In the genomic region with DNA sequence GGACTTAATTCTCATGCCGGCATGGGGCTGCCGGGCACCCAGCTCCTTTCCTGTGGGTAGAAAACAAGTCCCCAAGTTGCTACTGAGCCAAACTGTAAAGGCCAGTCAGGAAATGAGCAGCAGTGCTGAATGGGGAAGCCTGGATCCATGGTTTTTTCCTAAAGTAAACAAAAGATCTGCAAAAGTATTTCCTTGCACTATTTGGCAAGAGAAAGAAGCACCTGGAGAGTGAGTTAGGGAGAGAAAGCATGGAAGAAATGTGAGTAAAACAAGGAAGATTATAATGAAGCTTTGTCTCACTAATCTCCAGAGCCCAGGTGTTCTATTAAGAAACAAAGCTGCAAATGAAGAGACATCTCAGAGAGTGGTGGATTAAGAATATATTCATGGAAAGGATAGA, we compare ENCODE assay signal across 18 cellular contexts.
A peak's percentile ranks its signal among the peaks of the same experiment; 100 is the strongest.
DNase-seq lines count a peak whose midpoint lies in the region; ATAC-seq, FAIRE-seq and TF ChIP-seq lines count a peak whose summit lies in the region.
"Had no signal": no experiment of that assay in that cellular context is flagged by ENCODE, and none has a peak within 500 bp of the region (broad histone marks: within the 10 kb centered on the region; RNA-seq: fewer than 3 reads in every experiment).

No MANE protein-coding gene starts in this region.

- WGBS in testis, 2 donors, result 42 to 47% methylated on average over 2 of the region's 2 CpGs
- WGBS in psoas muscle, 3 donors, result 14 to 26% (median 19%) methylated on average over 2 of the region's 2 CpGs

- no peak for TF ChIP-seq POLR2A in testis (IDR thresholded peaks at IDR 0.05)

- DNase-seq in NCI-H82 treated with DMSO at 0.1 percent for 48 hours (lab: John Stamatoyannopoulos, UW; ENCODE audit: unreplicated experiment) (peak; percentile 56), inferior parietal cortex (ENCODE audit: extremely low spot score) (peak; percentile 23), NCI-H1092 treated with DMSO at 0.1 percent for 48 hours (lab: John Stamatoyannopoulos, UW) (no peak), testis (no peak), psoas muscle (no peak), frontal cortex (ENCODE audit: low spot score in 2 of 2) (no peak)
- DNase-seq: activated CD8-positive, alpha-beta memory T cell treated with anti-CD3 and anti-CD28 coated beads for 24 hours; foreskin melanocyte; mammary epithelial cell; NCI-H1417 treated with DMSO at 0.1 percent for 48 hours; Right ventricle myocardium superior; stimulated activated naive CD8-positive, alpha-beta T cell treated with anti-CD3 and anti-CD28 coated beads, Interleukin-15, Interleukin-2, amounts not matched to agents 100 U/mL and 50 U/mL, for 24 hours; T-helper 1 cell; upper lobe of right lung had no signal

- no peak overlapping the region for H3K4me3 ChIP-seq in testis
- no peak overlapping the region for H3K4me3 ChIP-seq in psoas muscle
- H3K4me3 ChIP-seq: A549; BLaER1 treated with 17β-estradiol and CSF1 and Interleukin-3, amounts not matched to agents 10 nM and 100 nM; upper lobe of right lung had no signal

- no peaks in the 10 kb centered on the region for H3K27me3 ChIP-seq in testis
- H3K27me3 ChIP-seq in psoas muscle (ENCODE audit: insufficient read depth in 3 of 3, low read length in 2 of 3), result no peaks in the 10 kb centered on the region
- H3K27me3 ChIP-seq: BLaER1 treated with 17β-estradiol and CSF1 and Interleukin-3, amounts not matched to agents 10 nM and 100 nM; upper lobe of right lung had no signal

- intact Hi-C loops in testis (cut with DNase I; ENCODE audit: low total_unique reads), result no loop called here
- intact Hi-C loops in psoas muscle (cut with DNase I), result no loop called here

- H3K27ac ChIP-seq in C4-2B, result peak overlapping the region; percentile 68; the same call in 1 of the 2 replicates
- H3K27ac ChIP-seq in cingulate gyrus (ENCODE audit: low read depth, low read length), result peak overlapping the region; percentile 19
- no peak overlapping the region for H3K27ac ChIP-seq in testis
- no peak overlapping the region for H3K27ac ChIP-seq in psoas muscle
- H3K27ac ChIP-seq: A549; BLaER1 treated with 17β-estradiol and CSF1 and Interleukin-3, amounts not matched to agents 10 nM and 100 nM; upper lobe of right lung had no signal

- H3K36me3 ChIP-seq in testis (ENCODE audit: low read depth, missing control alignments), result no peaks in the 10 kb centered on the region
- no peaks in the 10 kb centered on the region for H3K36me3 ChIP-seq in psoas muscle (ENCODE audit: insufficient read depth in 1 of 2, low read depth in 1 of 2)
- H3K36me3 ChIP-seq: upper lobe of right lung had no signal

- no peak for ATAC-seq in psoas muscle
- ATAC-seq: A549; stimulated activated naive CD8-positive, alpha-beta T cell treated with anti-CD3 and anti-CD28 coated beads, Interleukin-15, Interleukin-2, amounts not matched to agents 100 U/mL and 50 U/mL, for 24 hours had no signal

- H3K9me3 ChIP-seq in testis (no peaks in the 10 kb centered on the region), psoas muscle (peaks cover 3% of the 10 kb centered on the region)

- no peak for FAIRE-seq in frontal cortex (lab: Jason Lieb, UNC)
- FAIRE-seq: A549 had no signal

- TF ChIP-seq CTCF in C4-2B (conservative IDR thresholded peaks at IDR 0.05) (no peak), testis (IDR thresholded peaks at IDR 0.05) (no peak), psoas muscle (IDR thresholded peaks at IDR 0.05) (no peak)

- peaks cover 7% of the 10 kb centered on the region for H3K4me1 ChIP-seq in testis
- peaks cover 10% of the 10 kb centered on the region for H3K4me1 ChIP-seq in psoas muscle
- H3K4me1 ChIP-seq: A549, upper lobe of right lung had no signal

Comparison
In these comparisons a context has a peak if more than half of its experiments do, and no peak if none do; other contexts are left out.
1. H3K27ac ChIP-seq: peak in C4-2B (single experiment) and cingulate gyrus (single experiment); none in testis (0 of 2) and psoas muscle (single experiment).
2. DNase-seq: peak in NCI-H82 treated with DMSO at 0.1 percent for 48 hours (single experiment) and inferior parietal cortex (single experiment); none in NCI-H1092 treated with DMSO at 0.1 percent for 48 hours (single experiment), testis (single experiment), psoas muscle (0 of 2) and frontal cortex (0 of 2).